Comparison of ENCODE assay signal across 10 cellular contexts in genomic region chr14:71606575-71606974, GRCh38.
"Had no signal": no experiment of that assay in that cellular context is flagged by ENCODE, and none has a peak within 500 bp of the region (broad histone marks: within the 10 kb centered on the region; RNA-seq: fewer than 3 reads in every experiment).

No MANE protein-coding gene starts in this region.

- H3K27ac ChIP-seq: heart left ventricle, psoas muscle, stomach, thoracic aorta had no signal

- H3K4me3 ChIP-seq: heart left ventricle, psoas muscle, stomach, thoracic aorta had no signal

- H3K36me3 ChIP-seq: heart left ventricle, stomach, thoracic aorta had no signal

- H3K27ac Mint-ChIP-seq: nephron progenitor cell had no signal

- H3K4me3 Mint-ChIP-seq: nephron progenitor cell had no signal

- H3K27me3 ChIP-seq: heart left ventricle, stomach had no signal

- ATAC-seq: heart left ventricle, psoas muscle, sciatic nerve had no signal

- H3K9me3 ChIP-seq: psoas muscle, stomach, thoracic aorta had no signal

- H3K4me1 Mint-ChIP-seq: nephron progenitor cell had no signal

- DNase-seq: activated CD4-positive, alpha-beta T cell treated with anti-CD3 and anti-CD28 coated beads for 48 hours; activated gamma-delta T cell treated with Interleukin-2 at 50 U/mL for 16 hours; foreskin melanocyte; heart left ventricle; nephron progenitor cell; psoas muscle; stomach; SW 1271 had no signal

- H3K4me1 ChIP-seq: psoas muscle, stomach had no signal
